In the genomic region with DNA sequence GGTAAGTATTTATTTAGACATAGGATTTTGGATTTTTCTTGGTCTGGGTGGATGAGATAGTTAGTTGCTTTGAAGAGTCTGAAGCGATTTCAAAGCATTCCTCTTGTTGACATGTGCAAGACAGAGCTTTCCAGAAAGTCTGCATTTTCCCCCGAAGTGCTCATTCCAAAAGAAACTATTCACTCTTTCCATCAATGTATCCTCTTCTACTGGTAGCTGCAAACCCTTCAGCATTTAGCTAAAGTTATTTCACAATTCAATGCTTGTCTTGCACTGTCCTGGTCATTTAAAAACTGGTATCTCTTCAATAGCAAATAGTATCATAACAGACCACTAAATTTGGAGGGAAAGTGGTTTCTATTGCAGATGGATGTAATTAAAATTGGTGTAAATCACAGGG, we compare ENCODE assay signal across 16 cellular contexts. TPM values are rescaled to one million over a fixed set of nuclear protein-coding genes. Genes with fewer than 3 reads are reported as not detected.
DNase-seq lines count a peak whose midpoint lies in the region; ATAC-seq and TF ChIP-seq lines count a peak whose summit lies in the region.
"Had no signal": no experiment of that assay in that cellular context is flagged by ENCODE, and none has a peak within 500 bp of the region (broad histone marks: within the 10 kb centered on the region; RNA-seq: fewer than 3 reads in every experiment).

No MANE protein-coding gene starts in this region.

- CTCF ChIA-PET in A673 (lab: Charles Lee) = no interaction called here

- H3K36me3 Mint-ChIP-seq in HFFc6 (ENCODE audit: low read depth) (peaks cover 4% of the 10 kb centered on the region; the same call in 1 of the 2 replicates), brain (peaks cover 60% of the 10 kb centered on the region)
- H3K36me3 Mint-ChIP-seq: CD4-positive, CD25-positive, alpha-beta regulatory T cell had no signal

- H3K27ac Mint-ChIP-seq in HFFc6 (peak overlapping the region; percentile 62), brain (peak overlapping the region; percentile 3 to 96 (median 19))
- H3K27ac Mint-ChIP-seq: activated naive CD8-positive, alpha-beta T cell treated with anti-CD3 and anti-CD28 coated beads, Interleukin-2, amount 50 U/mL, for 24 hours; activated T-helper 1 cell treated with anti-CD3 and anti-CD28 coated beads, Interleukin-12 subunit alpha, Interleukin-12 subunit beta, Interleukin-2, Interleukin-4 antibody, amounts not matched to agents 30 ng/mL and 10 ng/mL and 1 ng/mL, durations not matched to agents 14 hours and 24 hours and 36 hours; CD4-positive, CD25-positive, alpha-beta regulatory T cell had no signal

- H3K27me3 Mint-ChIP-seq in HFFc6 (ENCODE audit: insufficient read depth) (no peaks in the 10 kb centered on the region), brain (peaks cover 3% of the 10 kb centered on the region)

- no peak for TF ChIP-seq POLR2A in tibial nerve (IDR thresholded peaks at IDR 0.05)

- H3K27me3 ChIP-seq in iPS-20b (ENCODE audit: insufficient read depth, low read length) (no peaks in the 10 kb centered on the region), skeletal muscle satellite cell (ENCODE audit: control insufficient read depth, insufficient read depth, low read length) (no peaks in the 10 kb centered on the region), tibial nerve (no peaks in the 10 kb centered on the region), A673 (replicated peaks; ENCODE audit: insufficient read depth, low read depth, low read length, poor library complexity) (no peaks in the 10 kb centered on the region)
- H3K27me3 ChIP-seq: testis had no signal

- DNase-seq in HFFc6 = peak; percentile 15
- DNase-seq in tibial nerve (ENCODE audit: low spot score in 2 of 2) = no peak
- no peak for DNase-seq in A673 (ENCODE audit: low spot score)
- DNase-seq: activated naive CD8-positive, alpha-beta T cell treated with anti-CD3 and anti-CD28 coated beads, Interleukin-2, amount 50 U/mL, for 24 hours; CD4-positive, CD25-positive, alpha-beta regulatory T cell; cerebellar nuclear complex; lower lobe of right lung; NCI-H187; SIG-M5; stimulated activated CD4-positive, alpha-beta T cell treated with anti-CD3 and anti-CD28 coated beads, Interleukin-12 subunit alpha, Interleukin-12 subunit beta, amount 100 ng/mL, for 4 hours; testis had no signal

- BruUV-seq in A673 (replicated peaks; lab: Mats Ljungman, UMichigan) = no TSS peak

- ATAC-seq in GM18498 (IDR thresholded peaks at IDR 0.05; ENCODE audit: unreplicated experiment) = no peak
- ATAC-seq: activated naive CD8-positive, alpha-beta T cell treated with anti-CD3 and anti-CD28 coated beads, Interleukin-2, amount 50 U/mL, for 24 hours; lower lobe of right lung had no signal

- TF ChIP-seq CTCF in HFFc6 (IDR thresholded peaks at IDR 0.05) (no peak), brain (conservative IDR thresholded peaks at IDR 0.05) (no peak), tibial nerve (IDR thresholded peaks at IDR 0.05) (no peak), A673 (conservative IDR thresholded peaks at IDR 0.05; ENCODE audit: low read depth, low read length) (no peak)

- H3K4me3 Mint-ChIP-seq in HFFc6 (peak overlapping the region; percentile 60), brain (peak overlapping the region; percentile 27 to 62 (median 47))
- H3K4me3 Mint-ChIP-seq: activated naive CD8-positive, alpha-beta T cell treated with anti-CD3 and anti-CD28 coated beads, Interleukin-2, amount 50 U/mL, for 24 hours; activated T-helper 1 cell treated with anti-CD3 and anti-CD28 coated beads, Interleukin-12 subunit alpha, Interleukin-12 subunit beta, Interleukin-2, Interleukin-4 antibody, amounts not matched to agents 30 ng/mL and 10 ng/mL and 1 ng/mL, durations not matched to agents 14 hours and 24 hours and 36 hours; CD4-positive, CD25-positive, alpha-beta regulatory T cell had no signal

- H3K4me1 ChIP-seq in iPS-20b (ENCODE audit: insufficient read depth, low read length) (peaks cover 48% of the 10 kb centered on the region), skeletal muscle satellite cell (ENCODE audit: control insufficient read depth, insufficient read depth, low read length) (peaks cover 93% of the 10 kb centered on the region), tibial nerve (peaks cover 8 to 36% (median 18%) of the 10 kb centered on the region in 4 donors), A673 (ENCODE audit: insufficient read depth, low read length, poor library complexity, severe bottlenecking) (no peaks in the 10 kb centered on the region)
- H3K4me1 ChIP-seq: testis had no signal

- H3K36me3 ChIP-seq in iPS-20b (ENCODE audit: insufficient read depth, low read depth, low read length) (peaks cover 19% of the 10 kb centered on the region), skeletal muscle satellite cell (ENCODE audit: insufficient read depth, low read length) (peaks cover 24% of the 10 kb centered on the region), tibial nerve (no peaks in the 10 kb centered on the region), A673 (ENCODE audit: insufficient read depth, low read length, poor library complexity, severe bottlenecking) (no peaks in the 10 kb centered on the region)
- H3K36me3 ChIP-seq: lower lobe of right lung had no signal

- no peak overlapping the region for H3K9ac ChIP-seq in iPS-20b (ENCODE audit: low read depth, low read length)
- peak overlapping the region; percentile 62 for H3K9ac ChIP-seq in skeletal muscle satellite cell (ENCODE audit: low read depth, low read length)

- peak overlapping the region; percentile 78 for H3K4me2 ChIP-seq in skeletal muscle satellite cell (ENCODE audit: low read length)

- H3K9me3 ChIP-seq in iPS-20b (ENCODE audit: insufficient read depth, low read depth, low read length) (no peaks in the 10 kb centered on the region), skeletal muscle satellite cell (replicated peaks; ENCODE audit: low read length) (no peaks in the 10 kb centered on the region), tibial nerve (no peaks in the 10 kb centered on the region), A673 (ENCODE audit: low read depth, low read length, poor library complexity, severe bottlenecking) (no peaks in the 10 kb centered on the region)
- H3K9me3 ChIP-seq: lower lobe of right lung, testis had no signal

- POLR2A ChIA-PET in A673 (lab: Charles Lee; ENCODE audit: low non-redundant PET) = no interaction called here

- H3K27ac ChIP-seq in iPS-20b (ENCODE audit: low read length) = peak overlapping the region; percentile 22
- peak overlapping the region in 1 of 4 donors; percentile 30 for H3K27ac ChIP-seq in tibial nerve
- no peak overlapping the region for H3K27ac ChIP-seq in A673 (ENCODE audit: low read depth, low read length, poor library complexity, severe bottlenecking)
- H3K27ac ChIP-seq: lower lobe of right lung, testis had no signal

- H3K9me3 Mint-ChIP-seq in HFFc6 = no peaks in the 10 kb centered on the region
- no peaks in the 10 kb centered on the region for H3K9me3 Mint-ChIP-seq in brain
- H3K9me3 Mint-ChIP-seq: activated naive CD8-positive, alpha-beta T cell treated with anti-CD3 and anti-CD28 coated beads, Interleukin-2, amount 50 U/mL, for 24 hours; activated T-helper 1 cell treated with anti-CD3 and anti-CD28 coated beads, Interleukin-12 subunit alpha, Interleukin-12 subunit beta, Interleukin-2, Interleukin-4 antibody, amounts not matched to agents 30 ng/mL and 10 ng/mL and 1 ng/mL, durations not matched to agents 14 hours and 24 hours and 36 hours had no signal

- intact Hi-C loops in A673 (cut with micrococcal nuclease; ENCODE audit: unreplicated experiment) = no loop called here

- H3K4me3 ChIP-seq in iPS-20b (ENCODE audit: low read length) (no peak overlapping the region), skeletal muscle satellite cell (ENCODE audit: low read length) (no peak overlapping the region), tibial nerve (no peak overlapping the region), A673 (ENCODE audit: low read depth, low read length, poor library complexity, severe bottlenecking) (no peak overlapping the region)
- H3K4me3 ChIP-seq: lower lobe of right lung, testis had no signal

- 21 to 30% methylated on average over 2 of the region's 2 CpGs for WGBS in tibial nerve, 2 donors

- H3K4me1 Mint-ChIP-seq in HFFc6 (ENCODE audit: low read depth) (peaks cover 91% of the 10 kb centered on the region), brain (peaks cover 99% of the 10 kb centered on the region)
- H3K4me1 Mint-ChIP-seq: CD4-positive, CD25-positive, alpha-beta regulatory T cell had no signal

- no peak for TF ChIP-seq EP300 in tibial nerve (IDR thresholded peaks at IDR 0.05)

RNA-seq across cellular contexts. Expression of a gene that starts 13.0 kb away (rescaled TPM):
- total RNA-seq in HFFc6 (2021; fragmentation: NEBNext Ultra II Directional; extraction: Animal tissue kit (Norgen Biotek cat#: 25700)) = 10 to 100 TPM; 32.0 to 89.1 (median 35.1) TPM
- polyA plus RNA-seq in brain (ENCODE audit: insufficient read depth, low read depth, low replicate concordance) = 283 TPM
- 22.6 and 61.4 TPM in 2 replicates for total RNA-seq in skeletal muscle satellite cell (2012; rRNA removed)
- total RNA-seq in tibial nerve = 10 to 100 TPM in 2 of 4 donors, 1 to 10 TPM in 2; 3.3 to 18.0 (median 11.3) TPM
- 31.0 and 36.4 TPM in 2 replicates for total RNA-seq in A673 (2021)
